1 cellular context compared by ENCODE assay signal in the genomic region with DNA sequence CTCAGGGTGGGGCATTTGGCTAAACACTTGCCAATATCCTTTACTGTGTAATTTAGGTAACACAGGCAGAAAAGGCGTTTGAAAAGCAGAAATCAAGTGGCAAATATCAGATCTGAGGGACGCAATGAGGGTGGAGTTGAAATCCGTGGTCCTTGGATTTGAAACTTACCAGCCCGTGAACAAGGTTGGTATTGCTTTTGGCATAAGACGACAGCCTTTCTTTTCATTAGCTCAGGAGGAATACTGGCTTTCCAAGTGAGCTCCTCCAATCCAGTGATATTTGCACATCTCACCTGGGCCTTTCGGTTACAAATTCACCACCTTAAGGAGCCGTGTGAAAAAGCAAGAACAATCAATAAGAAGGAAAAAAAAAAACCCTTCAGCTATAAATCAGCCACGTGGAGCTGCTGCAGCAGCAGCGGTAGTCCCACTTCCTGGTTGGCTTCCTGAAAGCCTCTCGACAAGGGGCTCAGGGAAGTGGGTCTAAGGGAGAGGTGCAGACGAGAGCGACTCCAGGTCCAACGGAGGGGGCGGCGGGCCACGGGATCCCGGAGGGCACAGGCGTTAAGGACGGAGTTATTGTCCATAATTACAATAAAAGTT.
TF ChIP-seq lines count a peak whose summit lies in the region.

No MANE protein-coding gene starts in this region.

TF ChIP-seq in GM12878, 131 proteins besides CTCF, POLR2A, EP300 and RAD21 (continued from another document):
- TF ChIP-seq PBX3 (IDR thresholded peaks at IDR 0.05; ENCODE audit: insufficient replicate concordance, low read depth, low read length), result no peak
- TF ChIP-seq RELA (IDR thresholded peaks at IDR 0.05; ENCODE audit: borderline replicate concordance, partially characterized antibody), result no peak
- TF ChIP-seq ETV6 (conservative IDR thresholded peaks at IDR 0.05 in 1 of 2, IDR thresholded peaks at IDR 0.05 in 1 of 2; ENCODE audit: borderline replicate concordance in 1 of 2, low read depth in 1 of 2), result peak in 1 of 2 experiments; percentile 66; a peak in 1 of 4 replicates
- TF ChIP-seq HDAC6 (IDR thresholded peaks at IDR 0.05; ENCODE audit: unreplicated experiment), result no peak
- TF ChIP-seq TAF1 (IDR thresholded peaks at IDR 0.05; ENCODE audit: borderline replicate concordance, low read depth, low read length), result peak; percentile 62; the same call in 1 of the 2 replicates
- no peak for TF ChIP-seq MTA3 (IDR thresholded peaks at IDR 0.05; ENCODE audit: borderline replicate concordance, low read length)
- peak; percentile 88 for TF ChIP-seq MAX (IDR thresholded peaks at IDR 0.05; ENCODE audit: low read depth, low read length)
- no peak for TF ChIP-seq STAT3 (IDR thresholded peaks at IDR 0.05; ENCODE audit: low read depth, low read length)
- TF ChIP-seq RUNX3 (IDR thresholded peaks at IDR 0.05; ENCODE audit: low read length), result no peak
- TF ChIP-seq ZSCAN29 (IDR thresholded peaks at IDR 0.05), result no peak
- peak; percentile 43; the same call in 1 of the 2 replicates for TF ChIP-seq ZNF384 (IDR thresholded peaks at IDR 0.05; ENCODE audit: borderline replicate concordance, low read depth, low read length)
- 0 out of 2 replicates have a peak, but pooled peaks have one; percentile 37 for TF ChIP-seq PML (IDR thresholded peaks at IDR 0.05; ENCODE audit: low read length)
- no peak for TF ChIP-seq ZNF274 (IDR thresholded peaks at IDR 0.05; ENCODE audit: insufficient read depth, insufficient read length)
- peak; percentile 90 for TF ChIP-seq MXI1 (IDR thresholded peaks at IDR 0.05; ENCODE audit: low read depth, low read length)
- TF ChIP-seq ASH2L (IDR thresholded peaks at IDR 0.05; ENCODE audit: borderline replicate concordance, low read depth), result 0 out of 2 replicates have a peak, but pooled peaks have one; percentile 47
- TF ChIP-seq NR2C1 (IDR thresholded peaks at IDR 0.05), result no peak
- TF ChIP-seq CHD4 (IDR thresholded peaks at IDR 0.05), result no peak
- 0 out of 2 replicates have a peak, but pooled peaks have one; percentile 20 for TF ChIP-seq CBX5 (IDR thresholded peaks at IDR 0.05; ENCODE audit: low read depth)
- TF ChIP-seq GABPA (IDR thresholded peaks at IDR 0.05; ENCODE audit: low read depth), result 0 out of 2 replicates have a peak, but pooled peaks have one; percentile 18
- no peak for TF ChIP-seq BCL11A (IDR thresholded peaks at IDR 0.05; ENCODE audit: low read depth, low read length)
- peak; percentile 41; the same call in 1 of the 2 replicates for TF ChIP-seq SMAD5 (IDR thresholded peaks at IDR 0.05; ENCODE audit: low read depth)
- TF ChIP-seq MYB (IDR thresholded peaks at IDR 0.05; ENCODE audit: borderline replicate concordance, low read depth, low read length), result no peak
- TF ChIP-seq CREB1 (IDR thresholded peaks at IDR 0.05; ENCODE audit: low read depth), result peak; percentile 25; the same call in 1 of the 2 replicates
- TF ChIP-seq EGR1 (IDR thresholded peaks at IDR 0.05; ENCODE audit: borderline replicate concordance in 1 of 2, low read depth in 2 of 2, low read length in 2 of 2), result no peak
- TF ChIP-seq, protein P1, sequence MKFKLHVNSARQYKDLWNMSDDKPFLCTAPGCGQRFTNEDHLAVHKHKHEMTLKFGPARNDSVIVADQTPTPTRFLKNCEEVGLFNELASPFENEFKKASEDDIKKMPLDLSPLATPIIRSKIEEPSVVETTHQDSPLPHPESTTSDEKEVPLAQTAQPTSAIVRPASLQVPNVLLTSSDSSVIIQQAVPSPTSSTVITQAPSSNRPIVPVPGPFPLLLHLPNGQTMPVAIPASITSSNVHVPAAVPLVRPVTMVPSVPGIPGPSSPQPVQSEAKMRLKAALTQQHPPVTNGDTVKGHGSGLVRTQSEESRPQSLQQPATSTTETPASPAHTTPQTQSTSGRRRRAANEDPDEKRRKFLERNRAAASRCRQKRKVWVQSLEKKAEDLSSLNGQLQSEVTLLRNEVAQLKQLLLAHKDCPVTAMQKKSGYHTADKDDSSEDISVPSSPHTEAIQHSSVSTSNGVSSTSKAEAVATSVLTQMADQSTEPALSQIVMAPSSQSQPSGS (IDR thresholded peaks at IDR 0.05; ENCODE audit: low read length), result no peak; the same call in 1 of the 2 replicates
- peak; percentile 30; the same call in 1 of the 2 replicates for TF ChIP-seq SPI1 (IDR thresholded peaks at IDR 0.05; ENCODE audit: borderline replicate concordance, insufficient read depth, low read depth, low read length)
- TF ChIP-seq, protein P2, sequence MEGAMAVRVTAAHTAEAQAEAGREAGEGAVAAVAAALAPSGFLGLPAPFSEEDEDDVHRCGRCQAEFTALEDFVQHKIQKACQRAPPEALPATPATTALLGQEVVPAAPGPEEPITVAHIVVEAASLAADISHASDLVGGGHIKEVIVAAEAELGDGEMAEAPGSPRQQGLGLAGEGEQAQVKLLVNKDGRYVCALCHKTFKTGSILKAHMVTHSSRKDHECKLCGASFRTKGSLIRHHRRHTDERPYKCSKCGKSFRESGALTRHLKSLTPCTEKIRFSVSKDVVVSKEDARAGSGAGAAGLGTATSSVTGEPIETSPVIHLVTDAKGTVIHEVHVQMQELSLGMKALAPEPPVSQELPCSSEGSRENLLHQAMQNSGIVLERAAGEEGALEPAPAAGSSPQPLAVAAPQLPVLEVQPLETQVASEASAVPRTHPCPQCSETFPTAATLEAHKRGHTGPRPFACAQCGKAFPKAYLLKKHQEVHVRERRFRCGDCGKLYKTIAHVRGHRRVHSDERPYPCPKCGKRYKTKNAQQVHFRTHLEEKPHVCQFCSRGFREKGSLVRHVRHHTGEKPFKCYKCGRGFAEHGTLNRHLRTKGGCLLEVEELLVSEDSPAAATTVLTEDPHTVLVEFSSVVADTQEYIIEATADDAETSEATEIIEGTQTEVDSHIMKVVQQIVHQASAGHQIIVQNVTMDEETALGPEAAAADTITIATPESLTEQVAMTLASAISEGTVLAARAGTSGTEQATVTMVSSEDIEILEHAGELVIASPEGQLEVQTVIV (IDR thresholded peaks at IDR 0.05; ENCODE audit: borderline replicate concordance, partially characterized antibody), result peak; percentile 31
- TF ChIP-seq RELB (IDR thresholded peaks at IDR 0.05; ENCODE audit: low read depth), result no peak
- 0 out of 2 replicates have a peak, but pooled peaks have one; percentile 31 for TF ChIP-seq TARDBP (IDR thresholded peaks at IDR 0.05; ENCODE audit: borderline replicate concordance)
